22 cellular contexts compared by ENCODE assay signal in genomic region chr7:90698616-90699015, GRCh38.
DNase-seq lines count a peak whose midpoint lies in the region; ATAC-seq, FAIRE-seq and TF ChIP-seq lines count a peak whose summit lies in the region.
"Had no signal": no experiment of that assay in that cellular context is flagged by ENCODE, and none has a peak within 500 bp of the region (broad histone marks: within the 10 kb centered on the region; RNA-seq: fewer than 3 reads in every experiment).

No MANE protein-coding gene starts in this region.

- FAIRE-seq in HepG2 (lab: Jason Lieb, UNC): no peak
- FAIRE-seq: G401.6, GM18507, H54 had no signal

- DNase-seq in HepG2 (ENCODE audit: low spot score) (no peak), left lung (no peak), putamen (ENCODE audit: low spot score) (peak; percentile 22), NCI-H774 (lab: John Stamatoyannopoulos, UW) (no peak)
- no peak for DNase-seq in activated CD4-positive, alpha-beta memory T cell treated with anti-CD3 and anti-CD28 coated beads for 36 hours
- DNase-seq: 8988T; Calu3; CD8-positive, alpha-beta T cell; DMS153; KBM-7; MV-4-11; NCI-H1436 treated with DMSO at 0.1 percent for 48 hours; NCI-H1930; Peyer's patch had no signal

- H3K4me3 Mint-ChIP-seq in activated CD4-positive, alpha-beta memory T cell treated with anti-CD3 and anti-CD28 coated beads for 36 hours: no peak overlapping the region
- H3K4me3 Mint-ChIP-seq: CD8-positive, alpha-beta T cell had no signal

- H3K9me3 Mint-ChIP-seq in activated CD4-positive, alpha-beta memory T cell treated with anti-CD3 and anti-CD28 coated beads for 36 hours: no peaks in the 10 kb centered on the region

- no peak for TF ChIP-seq POLR2A in HepG2 (IDR thresholded peaks at IDR 0.05; ENCODE audit: insufficient read depth in 1 of 2, low read depth in 2 of 2, low read length in 2 of 2)

- no peaks in the 10 kb centered on the region for H3K36me3 Mint-ChIP-seq in activated CD4-positive, alpha-beta memory T cell treated with anti-CD3 and anti-CD28 coated beads for 36 hours
- H3K36me3 Mint-ChIP-seq: CD8-positive, alpha-beta T cell had no signal

- H3K9ac ChIP-seq in liver (ENCODE audit: low read depth in 1 of 2, low read length in 2 of 2) (no peak overlapping the region), HepG2 (ENCODE audit: insufficient read depth, low read depth, low read length) (no peak overlapping the region)
- H3K9ac ChIP-seq: BLaER1 treated with 17β-estradiol and CSF1 and Interleukin-3, amounts not matched to agents 10 nM and 100 nM had no signal

- no peak for TF ChIP-seq RAD21 in liver (IDR thresholded peaks at IDR 0.05)
- no peak for TF ChIP-seq RAD21 in HepG2 (CRISPR knock-in tag; IDR thresholded peaks at IDR 0.05)

- H3K27ac Mint-ChIP-seq in activated CD4-positive, alpha-beta memory T cell treated with anti-CD3 and anti-CD28 coated beads for 36 hours: no peak overlapping the region
- H3K27ac Mint-ChIP-seq: CD8-positive, alpha-beta T cell had no signal

- BruUV-seq in HepG2 (replicated peaks; lab: Mats Ljungman, UMichigan): no TSS peak

- H3K36me3 ChIP-seq in liver (ENCODE audit: control insufficient read depth in 4 of 4, insufficient read depth in 3 of 4, low read depth in 1 of 4, low read length in 3 of 4): no peaks in the 10 kb centered on the region
- H3K36me3 ChIP-seq in HepG2 (replicated peaks in 1 of 2; ENCODE audit: control insufficient read depth in 1 of 2, insufficient read depth in 2 of 2, low read length in 2 of 2): no peaks in the 10 kb centered on the region
- no peaks in the 10 kb centered on the region for H3K36me3 ChIP-seq in left lung
- H3K36me3 ChIP-seq: Peyer's patch had no signal

- POLR2A ChIA-PET in HepG2 (lab: Yijun Ruan, JAX): no interaction called here
- POLR2A ChIA-PET in activated CD4-positive, alpha-beta memory T cell treated with anti-CD3 and anti-CD28 coated beads for 36 hours (lab: Charles Lee): no interaction called here

- H3K4me3 ChIP-seq in liver (ENCODE audit: low read depth in 1 of 3, low read length in 3 of 3) (no peak overlapping the region), HepG2 (replicated peaks in 1 of 3; ENCODE audit: insufficient read depth in 1 of 3, low read depth in 2 of 3, low read length in 3 of 3) (no peak overlapping the region), left lung (no peak overlapping the region)
- H3K4me3 ChIP-seq: BLaER1 treated with 17β-estradiol and CSF1 and Interleukin-3, amounts not matched to agents 10 nM and 100 nM; Peyer's patch had no signal

- no peaks in the 10 kb centered on the region for H3K9me3 ChIP-seq in liver (ENCODE audit: control insufficient read depth in 4 of 4, low read length in 3 of 4)
- H3K9me3 ChIP-seq in HepG2 (ENCODE audit: low read length): no peaks in the 10 kb centered on the region
- H3K9me3 ChIP-seq in left lung: no peaks in the 10 kb centered on the region
- H3K9me3 ChIP-seq: BLaER1 treated with 17β-estradiol and CSF1 and Interleukin-3, amounts not matched to agents 10 nM and 100 nM; Peyer's patch had no signal

- no peaks in the 10 kb centered on the region for H3K27me3 ChIP-seq in liver (ENCODE audit: control insufficient read depth in 4 of 4, insufficient read depth in 4 of 4, low read length in 3 of 4)
- H3K27me3 ChIP-seq in HepG2 (ENCODE audit: control insufficient read depth in 1 of 2, insufficient read depth in 2 of 2, low read length in 2 of 2): no peaks in the 10 kb centered on the region
- no peaks in the 10 kb centered on the region for H3K27me3 ChIP-seq in left lung
- H3K27me3 ChIP-seq: BLaER1 treated with 17β-estradiol and CSF1 and Interleukin-3, amounts not matched to agents 10 nM and 100 nM; Peyer's patch had no signal

- H3K4me2 ChIP-seq in HepG2 (ENCODE audit: low read depth, low read length): no peak overlapping the region
- H3K4me2 ChIP-seq: BLaER1 treated with 17β-estradiol and CSF1 and Interleukin-3, amounts not matched to agents 10 nM and 100 nM had no signal

- TF ChIP-seq EP300 in HepG2 (IDR thresholded peaks at IDR 0.05; ENCODE audit: low read depth in 2 of 2, low read length in 2 of 2): no peak
- no peak for TF ChIP-seq EP300 in HepG2 (CRISPR knock-in tag; IDR thresholded peaks at IDR 0.05; ENCODE audit: borderline replicate concordance)

- peaks cover 2% of the 10 kb centered on the region for H3K4me1 Mint-ChIP-seq in activated CD4-positive, alpha-beta memory T cell treated with anti-CD3 and anti-CD28 coated beads for 36 hours (ENCODE audit: low read depth)

- H2AFZ ChIP-seq in HepG2 (ENCODE audit: low read length): no peak overlapping the region

- no peaks in the 10 kb centered on the region for H4K20me1 ChIP-seq in HepG2 (ENCODE audit: insufficient read depth, low read length)
- H4K20me1 ChIP-seq: BLaER1 treated with 17β-estradiol and CSF1 and Interleukin-3, amounts not matched to agents 10 nM and 100 nM had no signal

- 10% methylated on average over 2 of the region's 2 CpGs for WGBS in liver
- 0% methylated on average over 2 of the region's 2 CpGs for WGBS in HepG2 (ENCODE audit: low lambda C conversion rate)

- TF ChIP-seq CTCF in liver (IDR thresholded peaks at IDR 0.05; ENCODE audit: low read depth, low read length, missing input control) (no peak), HepG2 (CRISPR knock-in tag; IDR thresholded peaks at IDR 0.05) (no peak), VCaP (conservative IDR thresholded peaks at IDR 0.05) (no peak), left lung (IDR thresholded peaks at IDR 0.05) (no peak)

- intact Hi-C loops in HepG2 (cut with micrococcal nuclease; ENCODE audit: unreplicated experiment) (no loop called here), left lung (cut with DNase I) (no loop called here)
- intact Hi-C loops in activated CD4-positive, alpha-beta memory T cell treated with anti-CD3 and anti-CD28 coated beads for 36 hours (cut with micrococcal nuclease): no loop called here

- no peak for ATAC-seq in HepG2
- ATAC-seq in left lung: peak; percentile 49
- no peak for ATAC-seq in HG02973 (IDR thresholded peaks at IDR 0.05; ENCODE audit: unreplicated experiment)
- ATAC-seq: CD8-positive, alpha-beta T cell had no signal

- H3K4me1 ChIP-seq in liver (ENCODE audit: control insufficient read depth in 4 of 4, insufficient read depth in 4 of 4, low read length in 3 of 4) (peaks cover 0 to 37% (median 19%) of the 10 kb centered on the region in 4 donors), HepG2 (ENCODE audit: insufficient read depth, low read length) (no peaks in the 10 kb centered on the region), left lung (peaks cover 0 to 13% of the 10 kb centered on the region in 2 donors)
- H3K4me1 ChIP-seq: Peyer's patch had no signal

- CTCF ChIA-PET in HepG2 (lab: Yijun Ruan, JAX; ENCODE audit: low intra/inter-chr PET ratio, low total read pairs): no interaction called here
- CTCF ChIA-PET in activated CD4-positive, alpha-beta memory T cell treated with anti-CD3 and anti-CD28 coated beads for 36 hours (lab: Charles Lee): no interaction called here

- H3K79me2 ChIP-seq in HepG2 (ENCODE audit: insufficient read depth, low read length): no peaks in the 10 kb centered on the region

- in situ Hi-C loops in HepG2 (cut with HindIII; ENCODE audit: extremely low pct_ligation_motif_present, low pct_unique_long_range_greater_than_20kb): no loop called here

- H3K27me3 Mint-ChIP-seq in activated CD4-positive, alpha-beta memory T cell treated with anti-CD3 and anti-CD28 coated beads for 36 hours: no peaks in the 10 kb centered on the region

- H3K27ac ChIP-seq in liver (ENCODE audit: low read depth in 1 of 2, low read length in 2 of 2) (no peak overlapping the region), HepG2 (ENCODE audit: extremely low read length, insufficient read depth, low read length) (no peak overlapping the region), VCaP (peak overlapping the region; percentile 29), left lung (no peak overlapping the region)
- H3K27ac ChIP-seq: BLaER1 treated with 17β-estradiol and CSF1 and Interleukin-3, amounts not matched to agents 10 nM and 100 nM; HL-60; Peyer's patch had no signal

TF ChIP-seq in liver, 16 proteins besides CTCF, POLR2A, EP300 and RAD21:
- TF ChIP-seq RXRA (IDR thresholded peaks at IDR 0.05) (peak in 1 of 2 donors; percentile 33), FOXA2 (IDR thresholded peaks at IDR 0.05) (peak; percentile 27), HNF4A (conservative IDR thresholded peaks at IDR 0.05) (peak in 1 of 2 donors; percentile 26), YY1 (IDR thresholded peaks at IDR 0.05) (peak; percentile 32), MAX (IDR thresholded peaks at IDR 0.05) (no peak), NR2F2 (IDR thresholded peaks at IDR 0.05) (no peak), FOXA1 (IDR thresholded peaks at IDR 0.05) (no peak), ATF3 (IDR thresholded peaks at IDR 0.05) (no peak)
TF ChIP-seq in liver: peak in this region for 4.

TF ChIP-seq in HepG2, 621 proteins besides CTCF, POLR2A, EP300 and RAD21:
- TF ChIP-seq HNRNPUL1 (IDR thresholded peaks at IDR 0.05; ENCODE audit: low read depth, low read length): no peak
- no peak for TF ChIP-seq SETDB1 (CRISPR knock-in tag; IDR thresholded peaks at IDR 0.05; ENCODE audit: borderline replicate concordance)
- TF ChIP-seq ELK4 (CRISPR knock-in tag; IDR thresholded peaks at IDR 0.05; ENCODE audit: borderline replicate concordance): no peak
- no peak for TF ChIP-seq SP5 (CRISPR knock-in tag; IDR thresholded peaks at IDR 0.05; ENCODE audit: borderline replicate concordance, low read depth)
- TF ChIP-seq AGO1 (IDR thresholded peaks at IDR 0.05; ENCODE audit: low read depth, low read length, poor library complexity, severe bottlenecking): no peak
- no peak for TF ChIP-seq IRF2 (CRISPR knock-in tag; IDR thresholded peaks at IDR 0.05)
